ENCODE assay signal across 1 cellular context in the genomic region with DNA sequence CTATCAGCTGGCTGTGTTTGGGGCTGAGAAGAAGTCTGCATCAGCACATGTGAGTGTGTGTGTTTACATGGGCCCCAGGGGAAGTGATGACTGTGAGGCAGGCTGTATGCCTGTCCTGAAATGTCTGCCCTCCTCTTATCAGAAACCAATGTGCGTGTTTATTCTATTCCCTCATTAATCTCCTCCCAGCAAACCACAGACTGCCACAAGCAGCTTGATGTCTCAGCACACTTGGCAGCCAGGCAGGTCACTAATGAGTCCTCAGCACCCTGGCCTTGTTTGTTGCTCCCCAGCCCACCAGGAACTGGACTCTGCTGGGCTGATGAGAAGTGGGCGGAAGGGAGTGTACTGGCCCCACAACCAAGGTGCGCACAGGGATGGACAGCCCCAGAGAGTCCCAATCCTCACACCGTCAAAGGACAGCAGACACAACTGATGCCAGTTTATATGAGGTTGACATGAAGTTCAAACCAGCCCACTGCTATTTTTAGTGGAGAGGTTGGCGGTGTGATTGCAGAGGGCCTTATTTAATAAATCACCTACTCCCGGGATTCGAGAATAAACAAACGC.
TF ChIP-seq lines count a peak whose summit lies in the region.

No MANE protein-coding gene starts in this region.

TF ChIP-seq in HEK293, 187 proteins besides CTCF, POLR2A, EP300 and RAD21 (continued from another document and continues in another):
- TF ChIP-seq ZNF266 (tag by site-specific recombination; IDR thresholded peaks at IDR 0.05; ENCODE audit: low read depth) (no peak), ZNF121 (tag by site-specific recombination; IDR thresholded peaks at IDR 0.05) (no peak), MZF1 (tag by site-specific recombination; IDR thresholded peaks at IDR 0.05; ENCODE audit: borderline replicate concordance) (no peak), ZNF184 (tag by site-specific recombination; IDR thresholded peaks at IDR 0.05) (no peak), OVOL3 (tag by site-specific recombination; IDR thresholded peaks at IDR 0.05) (no peak), KLF9 (tag by site-specific recombination; IDR thresholded peaks at IDR 0.05; ENCODE audit: low read depth) (no peak), ZNF433 (tag by site-specific recombination; IDR thresholded peaks at IDR 0.05; ENCODE audit: low read depth) (no peak), ZNF585B (tag by site-specific recombination; IDR thresholded peaks at IDR 0.05) (no peak), ZNF426 (tag by site-specific recombination; IDR thresholded peaks at IDR 0.05) (no peak), ZNF175 (tag by site-specific recombination; IDR thresholded peaks at IDR 0.05) (no peak), ZNF623 (tag by site-specific recombination; IDR thresholded peaks at IDR 0.05) (no peak), ZNF223 (tag by site-specific recombination; IDR thresholded peaks at IDR 0.05) (no peak), ZNF501 (tag by site-specific recombination; IDR thresholded peaks at IDR 0.05) (no peak), ZNF138 (tag by site-specific recombination; IDR thresholded peaks at IDR 0.05; ENCODE audit: borderline replicate concordance) (no peak), TCF7L2 (IDR thresholded peaks at IDR 0.05; ENCODE audit: borderline replicate concordance, low read depth, low read length) (no peak), ZNF19 (tag by site-specific recombination; IDR thresholded peaks at IDR 0.05; ENCODE audit: low read depth) (no peak), ZNF133 (tag by site-specific recombination; IDR thresholded peaks at IDR 0.05) (no peak), HOXA7 (CRISPR knock-in tag; IDR thresholded peaks at IDR 0.05; ENCODE audit: borderline replicate concordance) (no peak), ZNF677 (tag by site-specific recombination; IDR thresholded peaks at IDR 0.05) (no peak), EGR2 (tag by site-specific recombination; IDR thresholded peaks at IDR 0.05; ENCODE audit: low read depth) (peak; percentile 53; the same call in 1 of the 2 replicates), ZNF221 (tag by site-specific recombination; IDR thresholded peaks at IDR 0.05; ENCODE audit: borderline replicate concordance) (no peak), ZNF843 (tag by site-specific recombination; IDR thresholded peaks at IDR 0.05) (peak; percentile 80; the same call in 1 of the 2 replicates), ZNF169 (tag by site-specific recombination; IDR thresholded peaks at IDR 0.05) (no peak), ZNF658 (tag by site-specific recombination; IDR thresholded peaks at IDR 0.05) (no peak), BCL11A (tag by site-specific recombination; IDR thresholded peaks at IDR 0.05; ENCODE audit: low read depth) (no peak), ZNF544 (tag by site-specific recombination; IDR thresholded peaks at IDR 0.05) (no peak), ZNF792 (tag by site-specific recombination; IDR thresholded peaks at IDR 0.05) (no peak), GFI1B (tag by site-specific recombination; IDR thresholded peaks at IDR 0.05) (0 out of 2 replicates have a peak, but pooled peaks have one; percentile 46), ZNF555 (tag by site-specific recombination; conservative IDR thresholded peaks at IDR 0.05) (no peak), ZNF571 (tag by site-specific recombination; IDR thresholded peaks at IDR 0.05) (no peak), ZNF558 (tag by site-specific recombination; IDR thresholded peaks at IDR 0.05) (no peak), ZNF366 (tag by site-specific recombination; conservative IDR thresholded peaks at IDR 0.05) (no peak), PRDM1 (tag by site-specific recombination; IDR thresholded peaks at IDR 0.05) (no peak), ZNF112 (tag by site-specific recombination; IDR thresholded peaks at IDR 0.05) (no peak), ZNF670 (tag by site-specific recombination; IDR thresholded peaks at IDR 0.05; ENCODE audit: low read depth) (no peak), ZNF155 (tag by site-specific recombination; IDR thresholded peaks at IDR 0.05) (no peak), ZNF626 (tag by site-specific recombination; IDR thresholded peaks at IDR 0.05) (no peak), ZNF548 (tag by site-specific recombination; IDR thresholded peaks at IDR 0.05) (no peak), ZNF610 (tag by site-specific recombination; IDR thresholded peaks at IDR 0.05; ENCODE audit: borderline replicate concordance) (no peak), BCL11B (tag by site-specific recombination; IDR thresholded peaks at IDR 0.05; ENCODE audit: low read depth) (no peak), RBAK (tag by site-specific recombination; IDR thresholded peaks at IDR 0.05) (no peak)
- TF ChIP-seq, protein P1, sequence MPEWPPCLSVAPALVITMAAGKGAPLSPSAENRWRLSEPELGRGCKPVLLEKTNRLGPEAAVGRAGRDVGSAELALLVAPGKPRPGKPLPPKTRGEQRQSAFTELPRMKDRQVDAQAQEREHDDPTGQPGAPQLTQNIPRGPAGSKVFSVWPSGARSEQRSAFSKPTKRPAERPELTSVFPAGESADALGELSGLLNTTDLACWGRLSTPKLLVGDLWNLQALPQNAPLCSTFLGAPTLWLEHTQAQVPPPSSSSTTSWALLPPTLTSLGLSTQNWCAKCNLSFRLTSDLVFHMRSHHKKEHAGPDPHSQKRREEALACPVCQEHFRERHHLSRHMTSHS (tag by site-specific recombination; IDR thresholded peaks at IDR 0.05), result peak; percentile 69; the same call in 1 of the 2 replicates
- TF ChIP-seq, protein P2, sequence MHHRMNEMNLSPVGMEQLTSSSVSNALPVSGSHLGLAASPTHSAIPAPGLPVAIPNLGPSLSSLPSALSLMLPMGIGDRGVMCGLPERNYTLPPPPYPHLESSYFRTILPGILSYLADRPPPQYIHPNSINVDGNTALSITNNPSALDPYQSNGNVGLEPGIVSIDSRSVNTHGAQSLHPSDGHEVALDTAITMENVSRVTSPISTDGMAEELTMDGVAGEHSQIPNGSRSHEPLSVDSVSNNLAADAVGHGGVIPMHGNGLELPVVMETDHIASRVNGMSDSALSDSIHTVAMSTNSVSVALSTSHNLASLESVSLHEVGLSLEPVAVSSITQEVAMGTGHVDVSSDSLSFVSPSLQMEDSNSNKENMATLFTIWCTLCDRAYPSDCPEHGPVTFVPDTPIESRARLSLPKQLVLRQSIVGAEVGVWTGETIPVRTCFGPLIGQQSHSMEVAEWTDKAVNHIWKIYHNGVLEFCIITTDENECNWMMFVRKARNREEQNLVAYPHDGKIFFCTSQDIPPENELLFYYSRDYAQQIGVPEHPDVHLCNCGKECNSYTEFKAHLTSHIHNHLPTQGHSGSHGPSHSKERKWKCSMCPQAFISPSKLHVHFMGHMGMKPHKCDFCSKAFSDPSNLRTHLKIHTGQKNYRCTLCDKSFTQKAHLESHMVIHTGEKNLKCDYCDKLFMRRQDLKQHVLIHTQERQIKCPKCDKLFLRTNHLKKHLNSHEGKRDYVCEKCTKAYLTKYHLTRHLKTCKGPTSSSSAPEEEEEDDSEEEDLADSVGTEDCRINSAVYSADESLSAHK (tag by site-specific recombination; IDR thresholded peaks at IDR 0.05), result no peak
- TF ChIP-seq, protein P3, sequence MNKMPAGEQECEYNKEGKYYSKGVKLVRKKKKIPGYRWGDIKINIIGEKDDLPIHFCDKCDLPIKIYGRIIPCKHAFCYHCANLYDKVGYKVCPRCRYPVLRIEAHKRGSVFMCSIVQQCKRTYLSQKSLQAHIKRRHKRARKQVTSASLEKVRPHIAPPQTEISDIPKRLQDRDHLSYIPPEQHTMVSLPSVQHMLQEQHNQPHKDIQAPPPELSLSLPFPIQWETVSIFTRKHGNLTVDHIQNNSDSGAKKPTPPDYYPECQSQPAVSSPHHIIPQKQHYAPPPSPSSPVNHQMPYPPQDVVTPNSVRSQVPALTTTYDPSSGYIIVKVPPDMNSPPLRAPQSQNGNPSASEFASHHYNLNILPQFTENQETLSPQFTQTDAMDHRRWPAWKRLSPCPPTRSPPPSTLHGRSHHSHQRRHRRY (tag by site-specific recombination; IDR thresholded peaks at IDR 0.05), result no peak
- TF ChIP-seq, protein P4, sequence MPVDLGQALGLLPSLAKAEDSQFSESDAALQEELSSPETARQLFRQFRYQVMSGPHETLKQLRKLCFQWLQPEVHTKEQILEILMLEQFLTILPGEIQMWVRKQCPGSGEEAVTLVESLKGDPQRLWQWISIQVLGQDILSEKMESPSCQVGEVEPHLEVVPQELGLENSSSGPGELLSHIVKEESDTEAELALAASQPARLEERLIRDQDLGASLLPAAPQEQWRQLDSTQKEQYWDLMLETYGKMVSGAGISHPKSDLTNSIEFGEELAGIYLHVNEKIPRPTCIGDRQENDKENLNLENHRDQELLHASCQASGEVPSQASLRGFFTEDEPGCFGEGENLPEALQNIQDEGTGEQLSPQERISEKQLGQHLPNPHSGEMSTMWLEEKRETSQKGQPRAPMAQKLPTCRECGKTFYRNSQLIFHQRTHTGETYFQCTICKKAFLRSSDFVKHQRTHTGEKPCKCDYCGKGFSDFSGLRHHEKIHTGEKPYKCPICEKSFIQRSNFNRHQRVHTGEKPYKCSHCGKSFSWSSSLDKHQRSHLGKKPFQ (tag by site-specific recombination; IDR thresholded peaks at IDR 0.05), result no peak
- TF ChIP-seq, protein P5, sequence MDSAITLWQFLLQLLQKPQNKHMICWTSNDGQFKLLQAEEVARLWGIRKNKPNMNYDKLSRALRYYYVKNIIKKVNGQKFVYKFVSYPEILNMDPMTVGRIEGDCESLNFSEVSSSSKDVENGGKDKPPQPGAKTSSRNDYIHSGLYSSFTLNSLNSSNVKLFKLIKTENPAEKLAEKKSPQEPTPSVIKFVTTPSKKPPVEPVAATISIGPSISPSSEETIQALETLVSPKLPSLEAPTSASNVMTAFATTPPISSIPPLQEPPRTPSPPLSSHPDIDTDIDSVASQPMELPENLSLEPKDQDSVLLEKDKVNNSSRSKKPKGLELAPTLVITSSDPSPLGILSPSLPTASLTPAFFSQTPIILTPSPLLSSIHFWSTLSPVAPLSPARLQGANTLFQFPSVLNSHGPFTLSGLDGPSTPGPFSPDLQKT (IDR thresholded peaks at IDR 0.05; ENCODE audit: borderline replicate concordance, low read depth, low read length), result no peak
- TF ChIP-seq, protein P6, sequence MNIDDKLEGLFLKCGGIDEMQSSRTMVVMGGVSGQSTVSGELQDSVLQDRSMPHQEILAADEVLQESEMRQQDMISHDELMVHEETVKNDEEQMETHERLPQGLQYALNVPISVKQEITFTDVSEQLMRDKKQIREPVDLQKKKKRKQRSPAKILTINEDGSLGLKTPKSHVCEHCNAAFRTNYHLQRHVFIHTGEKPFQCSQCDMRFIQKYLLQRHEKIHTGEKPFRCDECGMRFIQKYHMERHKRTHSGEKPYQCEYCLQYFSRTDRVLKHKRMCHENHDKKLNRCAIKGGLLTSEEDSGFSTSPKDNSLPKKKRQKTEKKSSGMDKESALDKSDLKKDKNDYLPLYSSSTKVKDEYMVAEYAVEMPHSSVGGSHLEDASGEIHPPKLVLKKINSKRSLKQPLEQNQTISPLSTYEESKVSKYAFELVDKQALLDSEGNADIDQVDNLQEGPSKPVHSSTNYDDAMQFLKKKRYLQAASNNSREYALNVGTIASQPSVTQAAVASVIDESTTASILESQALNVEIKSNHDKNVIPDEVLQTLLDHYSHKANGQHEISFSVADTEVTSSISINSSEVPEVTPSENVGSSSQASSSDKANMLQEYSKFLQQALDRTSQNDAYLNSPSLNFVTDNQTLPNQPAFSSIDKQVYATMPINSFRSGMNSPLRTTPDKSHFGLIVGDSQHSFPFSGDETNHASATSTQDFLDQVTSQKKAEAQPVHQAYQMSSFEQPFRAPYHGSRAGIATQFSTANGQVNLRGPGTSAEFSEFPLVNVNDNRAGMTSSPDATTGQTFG (tag by site-specific recombination; IDR thresholded peaks at IDR 0.05; ENCODE audit: borderline replicate concordance), result no peak
- TF ChIP-seq, protein P7, sequence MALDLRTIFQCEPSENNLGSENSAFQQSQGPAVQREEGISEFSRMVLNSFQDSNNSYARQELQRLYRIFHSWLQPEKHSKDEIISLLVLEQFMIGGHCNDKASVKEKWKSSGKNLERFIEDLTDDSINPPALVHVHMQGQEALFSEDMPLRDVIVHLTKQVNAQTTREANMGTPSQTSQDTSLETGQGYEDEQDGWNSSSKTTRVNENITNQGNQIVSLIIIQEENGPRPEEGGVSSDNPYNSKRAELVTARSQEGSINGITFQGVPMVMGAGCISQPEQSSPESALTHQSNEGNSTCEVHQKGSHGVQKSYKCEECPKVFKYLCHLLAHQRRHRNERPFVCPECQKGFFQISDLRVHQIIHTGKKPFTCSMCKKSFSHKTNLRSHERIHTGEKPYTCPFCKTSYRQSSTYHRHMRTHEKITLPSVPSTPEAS (tag by site-specific recombination; IDR thresholded peaks at IDR 0.05), result no peak
- TF ChIP-seq, protein P8, sequence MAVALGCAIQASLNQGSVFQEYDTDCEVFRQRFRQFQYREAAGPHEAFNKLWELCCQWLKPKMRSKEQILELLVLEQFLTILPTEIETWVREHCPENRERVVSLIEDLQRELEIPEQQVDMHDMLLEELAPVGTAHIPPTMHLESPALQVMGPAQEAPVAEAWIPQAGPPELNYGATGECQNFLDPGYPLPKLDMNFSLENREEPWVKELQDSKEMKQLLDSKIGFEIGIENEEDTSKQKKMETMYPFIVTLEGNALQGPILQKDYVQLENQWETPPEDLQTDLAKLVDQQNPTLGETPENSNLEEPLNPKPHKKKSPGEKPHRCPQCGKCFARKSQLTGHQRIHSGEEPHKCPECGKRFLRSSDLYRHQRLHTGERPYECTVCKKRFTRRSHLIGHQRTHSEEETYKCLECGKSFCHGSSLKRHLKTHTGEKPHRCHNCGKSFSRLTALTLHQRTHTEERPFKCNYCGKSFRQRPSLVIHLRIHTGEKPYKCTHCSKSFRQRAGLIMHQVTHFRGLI (tag by site-specific recombination; IDR thresholded peaks at IDR 0.05), result no peak
- TF ChIP-seq, protein P9, sequence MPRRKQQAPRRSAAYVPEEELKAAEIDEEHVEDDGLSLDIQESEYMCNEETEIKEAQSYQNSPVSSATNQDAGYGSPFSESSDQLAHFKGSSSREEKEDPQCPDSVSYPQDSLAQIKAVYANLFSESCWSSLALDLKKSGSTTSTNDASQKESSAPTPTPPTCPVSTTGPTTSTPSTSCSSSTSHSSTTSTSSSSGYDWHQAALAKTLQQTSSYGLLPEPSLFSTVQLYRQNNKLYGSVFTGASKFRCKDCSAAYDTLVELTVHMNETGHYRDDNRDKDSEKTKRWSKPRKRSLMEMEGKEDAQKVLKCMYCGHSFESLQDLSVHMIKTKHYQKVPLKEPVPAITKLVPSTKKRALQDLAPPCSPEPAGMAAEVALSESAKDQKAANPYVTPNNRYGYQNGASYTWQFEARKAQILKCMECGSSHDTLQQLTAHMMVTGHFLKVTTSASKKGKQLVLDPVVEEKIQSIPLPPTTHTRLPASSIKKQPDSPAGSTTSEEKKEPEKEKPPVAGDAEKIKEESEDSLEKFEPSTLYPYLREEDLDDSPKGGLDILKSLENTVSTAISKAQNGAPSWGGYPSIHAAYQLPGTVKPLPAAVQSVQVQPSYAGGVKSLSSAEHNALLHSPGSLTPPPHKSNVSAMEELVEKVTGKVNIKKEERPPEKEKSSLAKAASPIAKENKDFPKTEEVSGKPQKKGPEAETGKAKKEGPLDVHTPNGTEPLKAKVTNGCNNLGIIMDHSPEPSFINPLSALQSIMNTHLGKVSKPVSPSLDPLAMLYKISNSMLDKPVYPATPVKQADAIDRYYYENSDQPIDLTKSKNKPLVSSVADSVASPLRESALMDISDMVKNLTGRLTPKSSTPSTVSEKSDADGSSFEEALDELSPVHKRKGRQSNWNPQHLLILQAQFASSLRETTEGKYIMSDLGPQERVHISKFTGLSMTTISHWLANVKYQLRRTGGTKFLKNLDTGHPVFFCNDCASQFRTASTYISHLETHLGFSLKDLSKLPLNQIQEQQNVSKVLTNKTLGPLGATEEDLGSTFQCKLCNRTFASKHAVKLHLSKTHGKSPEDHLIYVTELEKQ (tag by site-specific recombination; IDR thresholded peaks at IDR 0.05; ENCODE audit: borderline replicate concordance), result peak; percentile 36; the same call in 1 of the 2 replicates
